7 cellular contexts compared by ENCODE assay signal in the genomic region with DNA sequence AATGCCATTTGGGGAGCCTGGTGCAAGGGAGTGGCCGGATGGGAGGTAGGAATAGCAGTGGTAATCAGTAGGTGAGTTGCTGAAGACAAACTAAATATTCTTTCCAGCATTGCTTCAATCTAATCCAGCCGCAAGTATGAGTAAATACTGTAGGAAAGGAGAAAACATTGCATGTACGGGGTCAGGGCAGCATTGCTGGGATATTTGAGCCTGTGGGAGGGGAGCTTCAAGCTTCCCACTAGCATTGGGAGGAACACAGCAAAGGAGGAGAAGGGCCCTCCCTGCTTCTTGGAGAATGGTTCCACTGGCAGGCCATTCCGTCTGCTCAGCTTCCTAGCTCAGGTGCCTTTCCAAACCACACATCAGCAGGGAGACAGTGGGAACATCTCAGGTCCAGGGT. TPM values are rescaled to one million over a fixed set of nuclear protein-coding genes. Genes with fewer than 3 reads are reported as not detected.
DNase-seq lines count a peak whose midpoint lies in the region; FAIRE-seq and TF ChIP-seq lines count a peak whose summit lies in the region.

No MANE protein-coding gene starts in this region.

- DNase-seq in amniotic epithelial cell (ENCODE audit: low read depth), result peak; percentile 97
- no peak for DNase-seq in kidney
- no peak for DNase-seq in UCSD-AML1 (lab: John Stamatoyannopoulos, UW; ENCODE audit: unreplicated experiment)
- DNase-seq in NCI-H2171 treated with DMSO at 0.1 percent for 48 hours (lab: John Stamatoyannopoulos, UW), result no peak
- no peak for DNase-seq in BE2C

- H3K4me3 ChIP-seq in HUES6 (ENCODE audit: low read depth, low read length) (no peak overlapping the region), kidney (ENCODE audit: low read length in 2 of 2) (no peak overlapping the region), stomach smooth muscle (ENCODE audit: low read length in 2 of 2) (no peak overlapping the region), BE2C (ENCODE audit: low read depth, low read length) (no peak overlapping the region)

- H3K9ac ChIP-seq in HUES6 (ENCODE audit: low read length) (peak overlapping the region; percentile 13), kidney (ENCODE audit: low read length in 2 of 2) (peak overlapping the region in 1 of 2 donors; percentile 48), stomach smooth muscle (ENCODE audit: low read length in 2 of 2) (no peak overlapping the region)

- no peaks in the 10 kb centered on the region for H3K9me3 ChIP-seq in HUES6 (ENCODE audit: control insufficient read depth, insufficient read depth, low read depth, low read length)
- H3K9me3 ChIP-seq in kidney (ENCODE audit: control insufficient read depth in 1 of 2, low read length in 2 of 2), result no peaks in the 10 kb centered on the region
- H3K9me3 ChIP-seq in stomach smooth muscle (ENCODE audit: control insufficient read depth in 2 of 2, low read length in 2 of 2), result no peaks in the 10 kb centered on the region
- no peaks in the 10 kb centered on the region for H3K9me3 ChIP-seq in BE2C

- TF ChIP-seq CTCF in kidney (IDR thresholded peaks at IDR 0.05; ENCODE audit: borderline replicate concordance, extremely low read depth, insufficient read depth) (no peak), BE2C (IDR thresholded peaks at IDR 0.05; ENCODE audit: low read depth, low read length) (no peak)

- intact Hi-C loops in kidney (cut with DNase I), result no loop called here

- H3K27ac ChIP-seq in HUES6 (ENCODE audit: low read depth, low read length) (no peak overlapping the region), kidney (ENCODE audit: low read depth in 2 of 2, low read length in 2 of 2) (peak overlapping the region; percentile 73 to 84), stomach smooth muscle (ENCODE audit: low read length) (peak overlapping the region; percentile 46)

- H3K36me3 ChIP-seq in HUES6 (ENCODE audit: control insufficient read depth, insufficient read depth, low read length) (peaks cover 14% of the 10 kb centered on the region; the same call in 1 of the 2 replicates), kidney (ENCODE audit: control insufficient read depth in 1 of 2, insufficient read depth in 2 of 2, low read length in 2 of 2) (peaks cover 0 to 3% of the 10 kb centered on the region in 2 donors), stomach smooth muscle (ENCODE audit: control insufficient read depth in 2 of 2, insufficient read depth in 2 of 2, low read length in 2 of 2) (peaks cover 0 to 5% of the 10 kb centered on the region in 2 donors), BE2C (no peaks in the 10 kb centered on the region)

- no peak for FAIRE-seq in kidney (lab: Jason Lieb, UNC)

- H3K27me3 ChIP-seq in HUES6 (ENCODE audit: control insufficient read depth, insufficient read depth, low read length), result peaks cover 64% of the 10 kb centered on the region
- H3K27me3 ChIP-seq in stomach smooth muscle (ENCODE audit: control insufficient read depth in 1 of 2, insufficient read depth in 2 of 2, low read length in 2 of 2), result no peaks in the 10 kb centered on the region
- H3K27me3 ChIP-seq in BE2C, result no peaks in the 10 kb centered on the region

- peaks cover 59% of the 10 kb centered on the region for H3K4me1 ChIP-seq in HUES6 (ENCODE audit: control insufficient read depth, insufficient read depth, low read length)
- peaks cover 39 to 42% of the 10 kb centered on the region in 2 donors for H3K4me1 ChIP-seq in kidney (ENCODE audit: control insufficient read depth in 1 of 2, insufficient read depth in 1 of 2, low read depth in 1 of 2, low read length in 2 of 2)
- peaks cover 39% of the 10 kb centered on the region for H3K4me1 ChIP-seq in stomach smooth muscle (ENCODE audit: control insufficient read depth, insufficient read depth, low read length)
- H3K4me1 ChIP-seq in BE2C, result peaks cover 34% of the 10 kb centered on the region

RNA-seq across cellular contexts. Expression of gene CAPN2, which starts 15.2 kb away (rescaled TPM):
- 276 TPM for total RNA-seq in kidney
- 175 TPM for polyA plus RNA-seq in kidney (ENCODE audit: insufficient read depth, low read depth, low replicate concordance)
- 66.5 TPM for polyA plus RNA-seq in BE2C (2012; ENCODE audit: insufficient read depth, insufficient read length, low read depth)
